In the genomic region with DNA sequence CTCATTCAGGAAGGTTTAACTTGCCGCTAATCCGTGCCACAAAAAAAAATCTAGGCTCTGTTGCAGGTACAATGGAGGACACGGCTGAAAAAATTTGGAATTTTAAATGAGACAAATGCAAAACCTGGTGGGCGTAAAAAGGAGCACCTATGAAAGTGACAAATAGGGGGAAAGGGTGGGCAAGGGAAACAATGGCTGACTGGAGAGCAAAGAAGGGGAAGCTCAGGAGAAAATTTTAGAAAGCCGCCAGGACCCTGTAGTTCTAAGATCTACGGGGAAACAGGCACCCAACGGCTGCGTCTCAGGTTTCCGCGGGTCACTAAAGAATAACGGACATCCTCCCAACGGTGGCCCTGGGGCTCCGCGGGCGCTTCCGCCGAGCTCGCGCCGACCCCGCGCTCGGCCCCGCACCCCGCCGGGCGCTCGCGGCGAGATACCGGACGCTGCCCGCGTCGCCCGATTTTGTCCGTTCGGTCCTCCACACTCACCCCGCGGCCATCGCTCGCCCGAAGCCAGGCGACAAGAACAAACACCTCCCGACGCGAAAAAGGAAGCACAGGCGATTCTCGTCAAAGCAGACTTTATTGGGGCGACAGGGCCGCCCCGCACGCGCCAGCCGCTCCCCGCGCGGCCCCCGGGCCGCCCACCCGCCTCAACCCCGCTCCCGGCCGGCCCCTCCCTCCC, we compare ENCODE assay signal across 8 cellular contexts. TPM values are rescaled to one million over a fixed set of nuclear protein-coding genes. Genes with fewer than 3 reads are reported as not detected.
DNase-seq lines count a peak whose midpoint lies in the region; ATAC-seq and TF ChIP-seq lines count a peak whose summit lies in the region.

No MANE protein-coding gene starts in this region.

- WGBS in endodermal cell (ENCODE audit: insufficient coverage in 1 of 2, insufficient read length in 1 of 2), 2 experiments = 0 to 1% methylated on average over 14 to 64 of the region's 64 CpGs
- WGBS in suprapubic skin = 0% methylated on average over 11 of the region's 64 CpGs

- ATAC-seq in HG02840 (IDR thresholded peaks at IDR 0.05; ENCODE audit: low FRiP score, unreplicated experiment) = peak; percentile 15

- H3K27ac ChIP-seq in endodermal cell (ENCODE audit: low read depth, low read length) = peak overlapping the region; percentile 98
- H3K27ac ChIP-seq in mucosa of rectum (ENCODE audit: low read depth in 2 of 2, low read length in 2 of 2) = peak overlapping the region; percentile 95 to 98
- peak overlapping the region; percentile 100 for H3K27ac ChIP-seq in suprapubic skin

- H3K4me1 ChIP-seq in endodermal cell (ENCODE audit: control insufficient read depth, insufficient read depth, low read length) (no peaks in the 10 kb centered on the region), mucosa of rectum (ENCODE audit: control insufficient read depth in 2 of 2, insufficient read depth in 2 of 2, low read length in 2 of 2) (peaks cover 17 to 31% of the 10 kb centered on the region in 2 donors), suprapubic skin (peaks cover 50% of the 10 kb centered on the region)

- H3K36me3 ChIP-seq in endodermal cell (ENCODE audit: control insufficient read depth, insufficient read depth, low read length) (peaks cover 25% of the 10 kb centered on the region), mucosa of rectum (ENCODE audit: control insufficient read depth in 2 of 2, insufficient read depth in 2 of 2, low read length in 2 of 2) (peaks cover 0 to 2% of the 10 kb centered on the region in 2 donors), suprapubic skin (no peaks in the 10 kb centered on the region)

- H3K27ac Mint-ChIP-seq in endodermal cell = peak overlapping the region; percentile 96

- H3K4me1 Mint-ChIP-seq in endodermal cell = peaks cover 26% of the 10 kb centered on the region

- TF ChIP-seq POLR2A in suprapubic skin (IDR thresholded peaks at IDR 0.05) = no peak

- no peak for TF ChIP-seq EP300 in suprapubic skin (IDR thresholded peaks at IDR 0.05)

- DNase-seq in GM10248 (ENCODE audit: extremely low spot score) (peak; percentile 57), NCI-H510A treated with DMSO at 0.1 percent for 48 hours (lab: John Stamatoyannopoulos, UW) (peak; percentile 35), endodermal cell (peak; percentile 83), suprapubic skin (ENCODE audit: low spot score in 2 of 2) (peak; percentile 68 to 82), ecto neural progenitor cell (ENCODE audit: low spot score) (no peak)
- peak; percentile 13 to 21 for DNase-seq in activated CD4-positive, alpha-beta T cell treated with anti-CD3 and anti-CD28 coated beads, Interleukin-2, amount 50 U/mL, for 4 hours

- H3K9me3 ChIP-seq in endodermal cell (ENCODE audit: control insufficient read depth, low read length) = no peaks in the 10 kb centered on the region
- no peaks in the 10 kb centered on the region for H3K9me3 ChIP-seq in mucosa of rectum (ENCODE audit: control insufficient read depth in 2 of 2, low read length in 2 of 2)
- H3K9me3 ChIP-seq in suprapubic skin = no peaks in the 10 kb centered on the region

- peaks cover 2% of the 10 kb centered on the region for H3K9me3 Mint-ChIP-seq in endodermal cell

- H3K27me3 Mint-ChIP-seq in endodermal cell (ENCODE audit: insufficient read depth) = no peaks in the 10 kb centered on the region

- H3K36me3 Mint-ChIP-seq in endodermal cell (ENCODE audit: low read depth) = peaks cover 25% of the 10 kb centered on the region

- H3K4me3 ChIP-seq in endodermal cell (ENCODE audit: low read length) = peak overlapping the region; percentile 86
- peak overlapping the region; percentile 80 to 89 for H3K4me3 ChIP-seq in mucosa of rectum (ENCODE audit: low read length in 2 of 2)
- H3K4me3 ChIP-seq in suprapubic skin = peak overlapping the region; percentile 100

- CTCF ChIA-PET in GM10248 (lab: Yijun Ruan, JAX) = interaction anchor here (1.5 to 6.0 kb wide), 4 partner anchors 15 to 33 kb away, joined by 3 to 48 read pairs (median 6); no protein-coding TSS in a partner anchor

- POLR2A ChIA-PET in GM10248 (lab: Yijun Ruan, JAX) = no interaction called here

- H3K9ac ChIP-seq in endodermal cell (ENCODE audit: extremely low read depth, low read length, poor library complexity, severe bottlenecking) = peak overlapping the region; percentile 88
- H3K9ac ChIP-seq in mucosa of rectum (ENCODE audit: low read depth in 1 of 2, low read length in 2 of 2) = peak overlapping the region; percentile 91 to 92

- peak overlapping the region; percentile 81 for H3K4me3 Mint-ChIP-seq in endodermal cell

- TF ChIP-seq CTCF in GM10248 (IDR thresholded peaks at IDR 0.05; ENCODE audit: control extremely low read depth, extremely low read depth, low read depth, missing control alignments) (no peak), endodermal cell (conservative IDR thresholded peaks at IDR 0.05) (no peak), suprapubic skin (IDR thresholded peaks at IDR 0.05) (no peak)

- H3K27me3 ChIP-seq in endodermal cell (ENCODE audit: control insufficient read depth, insufficient read depth, low read length, poor library complexity, severe bottlenecking) (no peaks in the 10 kb centered on the region), mucosa of rectum (ENCODE audit: control insufficient read depth in 2 of 2, insufficient read depth in 2 of 2, low read length in 2 of 2) (no peaks in the 10 kb centered on the region), suprapubic skin (no peaks in the 10 kb centered on the region)

RNA-seq across cellular contexts. Expression of a gene that starts 1.1 kb away (rescaled TPM):
- total RNA-seq in endodermal cell = 100 to 1,000 TPM in 1 of 2 donors, 10 to 100 TPM in 1; 94.8 to 103 TPM
- 84.2 TPM for polyA plus RNA-seq in endodermal cell (2013, experiment 1 of 2)
- polyA plus RNA-seq in endodermal cell (2013, experiment 2 of 2) = 82.6 TPM
- total RNA-seq in suprapubic skin = 10 to 100 TPM; 42.1 to 56.3 (median 48.9) TPM
